ENCODE assay signal across 1 cellular context in genomic region chr12:55730447-55730820, GRCh38.
TF ChIP-seq lines count a peak whose summit lies in the region.

No MANE protein-coding gene starts in this region.

TF ChIP-seq in GM12878, 131 proteins besides CTCF, POLR2A, EP300 and RAD21:
- TF ChIP-seq BCL11A (IDR thresholded peaks at IDR 0.05; ENCODE audit: low read depth, low read length) (no peak), RUNX3 (IDR thresholded peaks at IDR 0.05; ENCODE audit: low read length) (0 out of 2 replicates have a peak, but pooled peaks have one; percentile 34)
